8 cellular contexts compared by ENCODE assay signal in the genomic region with DNA sequence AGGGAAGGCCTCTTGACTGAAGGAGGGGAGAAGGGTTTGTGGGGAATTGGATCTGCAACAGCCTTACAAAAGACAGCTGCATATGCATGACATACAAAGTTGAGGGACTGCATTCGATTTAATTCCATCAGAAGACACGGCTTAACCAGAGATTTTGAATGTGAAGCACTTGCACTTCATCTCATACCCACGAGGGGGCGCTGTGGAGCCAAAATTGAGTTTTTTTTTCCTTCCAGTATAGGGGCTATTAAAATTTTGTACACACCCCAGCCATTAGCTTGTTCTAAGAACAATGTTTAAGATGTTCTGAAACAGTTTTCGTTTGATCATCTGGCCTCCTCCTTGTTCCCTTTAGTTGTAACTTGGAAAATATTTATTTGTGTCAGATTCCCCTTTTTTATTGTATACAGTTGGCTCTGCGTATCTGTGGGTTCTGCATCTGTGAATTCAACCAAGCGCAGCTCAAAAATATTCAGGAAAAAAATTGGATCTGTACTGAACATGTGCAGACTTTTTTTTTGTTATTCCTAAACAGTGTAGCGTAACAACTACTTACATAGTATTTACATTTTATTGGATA. TPM values are rescaled to one million over a fixed set of nuclear protein-coding genes. Genes with fewer than 3 reads are reported as not detected.
DNase-seq lines count a peak whose midpoint lies in the region; ATAC-seq and TF ChIP-seq lines count a peak whose summit lies in the region.

No MANE protein-coding gene starts in this region.

- peak overlapping the region; percentile 84 for H3K4me2 ChIP-seq in neuronal stem cell (ENCODE audit: insufficient read depth, low read length, poor library complexity, severe bottlenecking)

- CTCF ChIA-PET in RWPE1 (lab: Yijun Ruan, JAX): interaction anchor here (0.6 to 2.3 kb wide), 16 partner anchors 9 to 786 kb away, joined by 3 to 11 read pairs (median 4); a partner anchor contains a TSS

- H2BK15ac ChIP-seq in neuronal stem cell (ENCODE audit: low read length): no peak overlapping the region

- DNase-seq in COR-L47 (lab: John Stamatoyannopoulos, UW): peak; percentile 27
- DNase-seq in RWPE1 (ENCODE audit: low spot score): peak; percentile 56
- peak; percentile 61 for DNase-seq in activated T-helper 9 cell treated with anti-CD3 and anti-CD28 coated beads, Interleukin-2, amount 50 U/mL, for 16 hours (ENCODE audit: low read depth)
- peak; percentile 30 for DNase-seq in fibroblast of the conjunctiva (ENCODE audit: low read depth)
- peak; percentile 68 for DNase-seq in neuronal stem cell (ENCODE audit: low spot score)

- no peak overlapping the region for H2AK5ac ChIP-seq in neuronal stem cell (ENCODE audit: low read depth, low read length)

- no peak overlapping the region for H3K18ac ChIP-seq in neuronal stem cell (ENCODE audit: low read length)

- H3K9me3 ChIP-seq in HUES64 (ENCODE audit: insufficient read depth, low read depth, low read length) (no peaks in the 10 kb centered on the region), neuronal stem cell (replicated peaks in 1 of 2; ENCODE audit: control insufficient read depth in 2 of 2, insufficient read depth in 1 of 2, low read depth in 1 of 2, low read length in 2 of 2) (no peaks in the 10 kb centered on the region)

- no peak overlapping the region for H2BK120ac ChIP-seq in neuronal stem cell (ENCODE audit: low read depth, low read length)

- 35% methylated on average over 6 of the region's 8 CpGs for WGBS in HUES64
- no CpG with 5 or more reads among the region's 8 CpGs for WGBS in neuronal stem cell (ENCODE audit: extremely low coverage in 2 of 2, insufficient read length in 2 of 2, insufficient replicate concordance in 1 of 2), 2 donors

- H3K9ac ChIP-seq in HUES64 (ENCODE audit: low read depth, low read length) (no peak overlapping the region), neuronal stem cell (ENCODE audit: low read depth, low read length, poor library complexity) (no peak overlapping the region)

- no peak overlapping the region for H4K8ac ChIP-seq in neuronal stem cell (ENCODE audit: low read depth, low read length)

- H3K27ac ChIP-seq in HUES64 (ENCODE audit: low read depth, low read length): no peak overlapping the region
- H3K27ac ChIP-seq in RWPE1: no peak overlapping the region
- H3K27ac ChIP-seq in neuronal stem cell (replicated peaks; ENCODE audit: low read length): no peak overlapping the region
- peak overlapping the region; percentile 27 for H3K27ac ChIP-seq in temporal lobe (ENCODE audit: low read depth, low read length)

- peaks cover 7% of the 10 kb centered on the region for H3K79me1 ChIP-seq in neuronal stem cell (ENCODE audit: low read depth, low read length)

- H3K27me3 ChIP-seq in HUES64 (ENCODE audit: insufficient read depth, low read length): no peaks in the 10 kb centered on the region
- H3K27me3 ChIP-seq in neuronal stem cell (ENCODE audit: control insufficient read depth in 3 of 3, insufficient read depth in 3 of 3, low read depth in 1 of 3, low read length in 3 of 3): no peaks in the 10 kb centered on the region

- H3K14ac ChIP-seq in neuronal stem cell (ENCODE audit: low read length): no peak overlapping the region

- H2BK5ac ChIP-seq in neuronal stem cell (ENCODE audit: low read length): no peak overlapping the region

- H3K23ac ChIP-seq in neuronal stem cell (ENCODE audit: low read depth, low read length, poor library complexity): no peak overlapping the region

- TF ChIP-seq CTCF in RWPE1 (conservative IDR thresholded peaks at IDR 0.05; ENCODE audit: low read depth): peak; percentile 91

- no peak for ATAC-seq in GM21825 (IDR thresholded peaks at IDR 0.05; ENCODE audit: unreplicated experiment)

- H3K4ac ChIP-seq in neuronal stem cell (ENCODE audit: low read length): no peak overlapping the region

- POLR2A ChIA-PET in RWPE1 (lab: Yijun Ruan, JAX; ENCODE audit: low non-redundant PET): interaction anchor here (0.6 kb wide), 1 partner anchor 317 kb away, joined by 6 read pairs; no protein-coding TSS in a partner anchor

- H3K36me3 ChIP-seq in HUES64 (ENCODE audit: insufficient read depth, low read length): peaks cover 31% of the 10 kb centered on the region
- H3K36me3 ChIP-seq in neuronal stem cell (replicated peaks in 1 of 2; ENCODE audit: control insufficient read depth in 2 of 2, insufficient read depth in 2 of 2, low read length in 2 of 2): peaks cover 5 to 36% of the 10 kb centered on the region in 2 donors

- H2BK12ac ChIP-seq in neuronal stem cell (ENCODE audit: low read length): no peak overlapping the region

- peaks cover 8% of the 10 kb centered on the region; the same call in 1 of the 2 replicates for H3K4me1 ChIP-seq in HUES64 (ENCODE audit: insufficient read depth, low read length)
- peaks cover 3 to 5% of the 10 kb centered on the region in 2 donors for H3K4me1 ChIP-seq in neuronal stem cell (ENCODE audit: control insufficient read depth in 2 of 2, insufficient read depth in 1 of 2, low read depth in 1 of 2, low read length in 2 of 2)

- peak overlapping the region; percentile 15 for H2AFZ ChIP-seq in neuronal stem cell (ENCODE audit: low read length)

- no peak overlapping the region for H4K91ac ChIP-seq in neuronal stem cell (ENCODE audit: low read depth, low read length, poor library complexity)

- H3K4me3 ChIP-seq in HUES64 (ENCODE audit: low read length) (peak overlapping the region; percentile 91), neuronal stem cell (ENCODE audit: low read length in 2 of 2) (peak overlapping the region in 1 of 2 donors; percentile 92)

RNA-seq across cellular contexts. Expression of a gene that starts 1.6 kb away (rescaled TPM):
- polyA plus RNA-seq in HUES64 (2013, experiment 1 of 2): 24.5 TPM
- 27.8 TPM for polyA plus RNA-seq in HUES64 (2013, experiment 2 of 2)
- polyA plus RNA-seq in neuronal stem cell (2013, experiment 1 of 2): 33.9 TPM
- 34.4 TPM for polyA plus RNA-seq in neuronal stem cell (2013, experiment 2 of 2)
- 43.3 TPM for total RNA-seq in temporal lobe

RNA-seq across cellular contexts. Expression of a gene that starts 5.3 kb away (rescaled TPM):
- polyA plus RNA-seq in HUES64 (2013, experiment 1 of 2): 3.8 TPM
- polyA plus RNA-seq in HUES64 (2013, experiment 2 of 2): 5.1 TPM
- 4.1 TPM for polyA plus RNA-seq in neuronal stem cell (2013, experiment 1 of 2)
- polyA plus RNA-seq in neuronal stem cell (2013, experiment 2 of 2): 4.5 TPM
- total RNA-seq in temporal lobe: 42.0 TPM
